1 cellular context compared by ENCODE assay signal in the genomic region with DNA sequence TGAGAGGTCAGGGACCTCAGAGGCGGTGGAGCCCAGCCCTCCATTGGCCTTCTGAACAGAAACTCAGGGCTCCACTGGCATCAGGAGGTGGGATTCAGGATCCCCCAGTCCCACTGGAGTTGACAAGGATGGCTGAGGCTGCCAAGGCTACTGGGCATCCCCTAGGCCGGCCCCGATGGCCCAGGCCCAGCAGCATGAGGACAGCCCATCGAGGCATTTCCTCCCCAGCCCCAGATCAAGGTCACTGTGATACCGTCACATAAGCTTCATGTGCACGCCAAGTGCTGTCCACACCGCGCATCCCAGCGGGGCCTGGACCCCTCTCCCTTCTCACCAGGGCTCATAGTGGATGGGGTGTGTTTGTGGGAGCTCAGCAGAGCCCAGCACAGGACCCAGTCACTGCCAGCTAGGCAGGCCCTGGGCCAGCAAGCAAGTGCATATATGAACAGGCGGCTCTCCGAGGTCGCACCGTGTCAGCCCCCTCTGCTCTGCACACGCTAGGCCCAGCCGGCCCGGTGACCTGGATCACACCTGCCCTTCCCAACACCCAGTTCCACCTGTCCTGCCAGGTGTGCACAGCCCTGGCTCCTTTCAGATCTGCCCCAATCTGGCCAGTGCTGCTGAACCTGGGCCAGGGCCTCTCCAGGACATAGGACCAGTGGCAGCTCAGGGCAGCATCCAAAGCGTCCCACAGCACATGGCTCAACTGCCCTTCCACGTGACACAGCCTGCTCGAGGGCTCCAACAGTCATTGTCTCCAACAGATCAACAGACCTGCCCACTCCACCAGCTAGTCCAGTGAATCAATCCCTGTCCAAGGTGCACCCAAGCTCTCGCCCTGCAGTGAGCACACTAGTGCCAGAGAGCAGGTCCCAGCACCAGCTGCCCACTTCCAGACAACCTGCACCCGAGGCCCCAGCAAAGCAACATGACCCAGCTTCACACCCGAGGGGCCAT.
TF ChIP-seq lines count a peak whose summit lies in the region.

No MANE protein-coding gene starts in this region.

TF ChIP-seq in HepG2, 621 proteins besides CTCF, POLR2A, EP300 and RAD21 (continued from another document):
- TF ChIP-seq ZBED4 (CRISPR knock-in tag; IDR thresholded peaks at IDR 0.05; ENCODE audit: borderline replicate concordance) = no peak
- 0 out of 2 replicates have a peak, but pooled peaks have one; percentile 48 for TF ChIP-seq ZNF766 (CRISPR knock-in tag; IDR thresholded peaks at IDR 0.05; ENCODE audit: borderline replicate concordance)
- no peak for TF ChIP-seq ZNF780A (CRISPR knock-in tag; IDR thresholded peaks at IDR 0.05)
- TF ChIP-seq, protein P1, sequence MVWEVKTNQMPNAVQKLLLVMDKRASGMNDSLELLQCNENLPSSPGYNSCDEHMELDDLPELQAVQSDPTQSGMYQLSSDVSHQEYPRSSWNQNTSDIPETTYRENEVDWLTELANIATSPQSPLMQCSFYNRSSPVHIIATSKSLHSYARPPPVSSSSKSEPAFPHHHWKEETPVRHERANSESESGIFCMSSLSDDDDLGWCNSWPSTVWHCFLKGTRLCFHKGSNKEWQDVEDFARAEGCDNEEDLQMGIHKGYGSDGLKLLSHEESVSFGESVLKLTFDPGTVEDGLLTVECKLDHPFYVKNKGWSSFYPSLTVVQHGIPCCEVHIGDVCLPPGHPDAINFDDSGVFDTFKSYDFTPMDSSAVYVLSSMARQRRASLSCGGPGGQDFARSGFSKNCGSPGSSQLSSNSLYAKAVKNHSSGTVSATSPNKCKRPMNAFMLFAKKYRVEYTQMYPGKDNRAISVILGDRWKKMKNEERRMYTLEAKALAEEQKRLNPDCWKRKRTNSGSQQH (CRISPR knock-in tag; IDR thresholded peaks at IDR 0.05; ENCODE audit: low read depth) = no peak
- no peak for TF ChIP-seq BRF2 (CRISPR knock-in tag; IDR thresholded peaks at IDR 0.05)
- no peak for TF ChIP-seq ZFP90 (CRISPR knock-in tag; IDR thresholded peaks at IDR 0.05; ENCODE audit: borderline replicate concordance)
- TF ChIP-seq DNMT1 (CRISPR knock-in tag; IDR thresholded peaks at IDR 0.05) = no peak
- no peak for TF ChIP-seq ZNF136 (CRISPR knock-in tag; IDR thresholded peaks at IDR 0.05; ENCODE audit: low read depth)
- no peak for TF ChIP-seq HNRNPUL1 (IDR thresholded peaks at IDR 0.05; ENCODE audit: low read depth, low read length)
- TF ChIP-seq ZSCAN21 (CRISPR knock-in tag; IDR thresholded peaks at IDR 0.05; ENCODE audit: borderline replicate concordance) = peak; percentile 27; the same call in 1 of the 2 replicates
- no peak for TF ChIP-seq ZNF441 (CRISPR knock-in tag; IDR thresholded peaks at IDR 0.05; ENCODE audit: borderline replicate concordance)
- no peak for TF ChIP-seq MEIS2 (CRISPR knock-in tag; IDR thresholded peaks at IDR 0.05)
- no peak for TF ChIP-seq UBTF (CRISPR knock-in tag; IDR thresholded peaks at IDR 0.05)
- no peak for TF ChIP-seq YEATS2 (CRISPR knock-in tag; IDR thresholded peaks at IDR 0.05; ENCODE audit: borderline replicate concordance)
- no peak for TF ChIP-seq PHF20 (CRISPR knock-in tag; IDR thresholded peaks at IDR 0.05)
- peak; percentile 54 for TF ChIP-seq SALL1 (CRISPR knock-in tag; IDR thresholded peaks at IDR 0.05)
- no peak for TF ChIP-seq PTBP1 (IDR thresholded peaks at IDR 0.05; ENCODE audit: low read depth, low read length, poor library complexity, severe bottlenecking)
